In the genomic region with DNA sequence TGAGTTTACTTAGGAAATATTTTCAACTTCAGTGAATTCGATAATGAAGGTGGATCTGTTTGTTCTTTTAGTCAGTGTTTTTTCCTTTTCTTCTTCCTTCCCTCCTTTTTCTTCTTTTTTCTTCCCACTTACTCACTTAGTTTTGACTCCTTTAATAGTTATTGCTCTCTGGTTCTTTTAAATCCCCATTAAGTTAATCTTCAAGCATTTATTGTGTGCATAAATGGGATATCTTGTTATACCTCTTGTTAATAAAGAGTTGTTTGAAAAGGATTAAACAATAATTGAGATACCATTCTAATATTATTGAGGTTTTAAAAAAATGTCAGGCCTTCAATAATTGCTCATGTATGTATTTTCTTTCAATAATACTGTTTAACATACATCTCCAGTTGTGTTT, we compare ENCODE assay signal across 2 cellular contexts.
TF ChIP-seq lines count a peak whose summit lies in the region.

No MANE protein-coding gene starts in this region.

TF ChIP-seq in IMR-90, 13 proteins besides CTCF, POLR2A, EP300 and RAD21:
- TF ChIP-seq FOS (IDR thresholded peaks at IDR 0.05; ENCODE audit: low read depth, low read length) (no peak), CEBPB (IDR thresholded peaks at IDR 0.05; ENCODE audit: low read depth, low read length) (no peak), CHD1 (IDR thresholded peaks at IDR 0.05; ENCODE audit: low read depth, low read length) (no peak), BHLHE40 (IDR thresholded peaks at IDR 0.05; ENCODE audit: low read depth, low read length) (no peak), MAZ (IDR thresholded peaks at IDR 0.05; ENCODE audit: borderline replicate concordance, low read depth, low read length) (no peak)

TF ChIP-seq in K562, 482 proteins besides CTCF, POLR2A, EP300 and RAD21 (continues in another document):
- TF ChIP-seq ZNF140 (CRISPR knock-in tag; IDR thresholded peaks at IDR 0.05) (no peak), ADNP (tag; IDR thresholded peaks at IDR 0.05) (no peak), RUNX1 (IDR thresholded peaks at IDR 0.05; ENCODE audit: low read depth) (no peak), NR4A1 (CRISPR knock-in tag; IDR thresholded peaks at IDR 0.05) (no peak), NR4A1 (tag; IDR thresholded peaks at IDR 0.05) (no peak), CREB5 (CRISPR knock-in tag; IDR thresholded peaks at IDR 0.05) (no peak), KDM1A (IDR thresholded peaks at IDR 0.05) (no peak), TEAD1 (CRISPR knock-in tag; IDR thresholded peaks at IDR 0.05) (no peak), ZNF512 (tag; IDR thresholded peaks at IDR 0.05) (peak; percentile 34; the same call in 1 of the 2 replicates), GTF2F1 (IDR thresholded peaks at IDR 0.05; ENCODE audit: low read depth, low read length) (no peak), HDAC1 (IDR thresholded peaks at IDR 0.05) (no peak), FOXJ2 (tag; IDR thresholded peaks at IDR 0.05) (0 out of 2 replicates have a peak, but pooled peaks have one; percentile 1), HNRNPLL (IDR thresholded peaks at IDR 0.05; ENCODE audit: low read depth, low read length, poor library complexity, severe bottlenecking) (no peak), ZBTB12 (CRISPR knock-in tag; IDR thresholded peaks at IDR 0.05) (no peak), ZFP36 (IDR thresholded peaks at IDR 0.05; ENCODE audit: low read depth, low read length, partially characterized antibody) (no peak), MAFK (IDR thresholded peaks at IDR 0.05; ENCODE audit: low read length) (no peak), MXI1 (IDR thresholded peaks at IDR 0.05; ENCODE audit: low read depth, low read length) (no peak), FOS (IDR thresholded peaks at IDR 0.05; ENCODE audit: extremely low read depth, insufficient read length) (no peak), ZNF740 (CRISPR knock-in tag; IDR thresholded peaks at IDR 0.05) (no peak), ZNF740 (tag; IDR thresholded peaks at IDR 0.05) (no peak), SREBF2 (CRISPR knock-in tag; IDR thresholded peaks at IDR 0.05) (no peak), THRAP3 (IDR thresholded peaks at IDR 0.05; ENCODE audit: borderline replicate concordance) (0 out of 2 replicates have a peak, but pooled peaks have one; percentile 41), CHAMP1 (IDR thresholded peaks at IDR 0.05) (no peak), SLC30A9 (CRISPR knock-in tag; IDR thresholded peaks at IDR 0.05) (no peak), NFXL1 (CRISPR knock-in tag; IDR thresholded peaks at IDR 0.05) (no peak), SIN3B (IDR thresholded peaks at IDR 0.05; ENCODE audit: low read depth) (0 out of 2 replicates have a peak, but pooled peaks have one; percentile 13), LEF1 (IDR thresholded peaks at IDR 0.05) (no peak), DACH1 (IDR thresholded peaks at IDR 0.05; ENCODE audit: partially characterized antibody) (peak; percentile 50), SMARCE1 (IDR thresholded peaks at IDR 0.05) (no peak)
- TF ChIP-seq, protein P1, sequence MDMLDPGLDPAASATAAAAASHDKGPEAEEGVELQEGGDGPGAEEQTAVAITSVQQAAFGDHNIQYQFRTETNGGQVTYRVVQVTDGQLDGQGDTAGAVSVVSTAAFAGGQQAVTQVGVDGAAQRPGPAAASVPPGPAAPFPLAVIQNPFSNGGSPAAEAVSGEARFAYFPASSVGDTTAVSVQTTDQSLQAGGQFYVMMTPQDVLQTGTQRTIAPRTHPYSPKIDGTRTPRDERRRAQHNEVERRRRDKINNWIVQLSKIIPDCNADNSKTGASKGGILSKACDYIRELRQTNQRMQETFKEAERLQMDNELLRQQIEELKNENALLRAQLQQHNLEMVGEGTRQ (CRISPR knock-in tag; IDR thresholded peaks at IDR 0.05) = no peak
- TF ChIP-seq, protein P2, sequence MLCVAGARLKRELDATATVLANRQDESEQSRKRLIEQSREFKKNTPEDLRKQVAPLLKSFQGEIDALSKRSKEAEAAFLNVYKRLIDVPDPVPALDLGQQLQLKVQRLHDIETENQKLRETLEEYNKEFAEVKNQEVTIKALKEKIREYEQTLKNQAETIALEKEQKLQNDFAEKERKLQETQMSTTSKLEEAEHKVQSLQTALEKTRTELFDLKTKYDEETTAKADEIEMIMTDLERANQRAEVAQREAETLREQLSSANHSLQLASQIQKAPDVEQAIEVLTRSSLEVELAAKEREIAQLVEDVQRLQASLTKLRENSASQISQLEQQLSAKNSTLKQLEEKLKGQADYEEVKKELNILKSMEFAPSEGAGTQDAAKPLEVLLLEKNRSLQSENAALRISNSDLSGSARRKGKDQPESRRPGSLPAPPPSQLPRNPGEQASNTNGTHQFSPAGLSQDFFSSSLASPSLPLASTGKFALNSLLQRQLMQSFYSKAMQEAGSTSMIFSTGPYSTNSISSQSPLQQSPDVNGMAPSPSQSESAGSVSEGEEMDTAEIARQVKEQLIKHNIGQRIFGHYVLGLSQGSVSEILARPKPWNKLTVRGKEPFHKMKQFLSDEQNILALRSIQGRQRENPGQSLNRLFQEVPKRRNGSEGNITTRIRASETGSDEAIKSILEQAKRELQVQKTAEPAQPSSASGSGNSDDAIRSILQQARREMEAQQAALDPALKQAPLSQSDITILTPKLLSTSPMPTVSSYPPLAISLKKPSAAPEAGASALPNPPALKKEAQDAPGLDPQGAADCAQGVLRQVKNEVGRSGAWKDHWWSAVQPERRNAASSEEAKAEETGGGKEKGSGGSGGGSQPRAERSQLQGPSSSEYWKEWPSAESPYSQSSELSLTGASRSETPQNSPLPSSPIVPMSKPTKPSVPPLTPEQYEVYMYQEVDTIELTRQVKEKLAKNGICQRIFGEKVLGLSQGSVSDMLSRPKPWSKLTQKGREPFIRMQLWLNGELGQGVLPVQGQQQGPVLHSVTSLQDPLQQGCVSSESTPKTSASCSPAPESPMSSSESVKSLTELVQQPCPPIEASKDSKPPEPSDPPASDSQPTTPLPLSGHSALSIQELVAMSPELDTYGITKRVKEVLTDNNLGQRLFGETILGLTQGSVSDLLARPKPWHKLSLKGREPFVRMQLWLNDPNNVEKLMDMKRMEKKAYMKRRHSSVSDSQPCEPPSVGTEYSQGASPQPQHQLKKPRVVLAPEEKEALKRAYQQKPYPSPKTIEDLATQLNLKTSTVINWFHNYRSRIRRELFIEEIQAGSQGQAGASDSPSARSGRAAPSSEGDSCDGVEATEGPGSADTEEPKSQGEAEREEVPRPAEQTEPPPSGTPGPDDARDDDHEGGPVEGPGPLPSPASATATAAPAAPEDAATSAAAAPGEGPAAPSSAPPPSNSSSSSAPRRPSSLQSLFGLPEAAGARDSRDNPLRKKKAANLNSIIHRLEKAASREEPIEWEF (CRISPR knock-in tag; IDR thresholded peaks at IDR 0.05) = no peak
- TF ChIP-seq, protein P3, sequence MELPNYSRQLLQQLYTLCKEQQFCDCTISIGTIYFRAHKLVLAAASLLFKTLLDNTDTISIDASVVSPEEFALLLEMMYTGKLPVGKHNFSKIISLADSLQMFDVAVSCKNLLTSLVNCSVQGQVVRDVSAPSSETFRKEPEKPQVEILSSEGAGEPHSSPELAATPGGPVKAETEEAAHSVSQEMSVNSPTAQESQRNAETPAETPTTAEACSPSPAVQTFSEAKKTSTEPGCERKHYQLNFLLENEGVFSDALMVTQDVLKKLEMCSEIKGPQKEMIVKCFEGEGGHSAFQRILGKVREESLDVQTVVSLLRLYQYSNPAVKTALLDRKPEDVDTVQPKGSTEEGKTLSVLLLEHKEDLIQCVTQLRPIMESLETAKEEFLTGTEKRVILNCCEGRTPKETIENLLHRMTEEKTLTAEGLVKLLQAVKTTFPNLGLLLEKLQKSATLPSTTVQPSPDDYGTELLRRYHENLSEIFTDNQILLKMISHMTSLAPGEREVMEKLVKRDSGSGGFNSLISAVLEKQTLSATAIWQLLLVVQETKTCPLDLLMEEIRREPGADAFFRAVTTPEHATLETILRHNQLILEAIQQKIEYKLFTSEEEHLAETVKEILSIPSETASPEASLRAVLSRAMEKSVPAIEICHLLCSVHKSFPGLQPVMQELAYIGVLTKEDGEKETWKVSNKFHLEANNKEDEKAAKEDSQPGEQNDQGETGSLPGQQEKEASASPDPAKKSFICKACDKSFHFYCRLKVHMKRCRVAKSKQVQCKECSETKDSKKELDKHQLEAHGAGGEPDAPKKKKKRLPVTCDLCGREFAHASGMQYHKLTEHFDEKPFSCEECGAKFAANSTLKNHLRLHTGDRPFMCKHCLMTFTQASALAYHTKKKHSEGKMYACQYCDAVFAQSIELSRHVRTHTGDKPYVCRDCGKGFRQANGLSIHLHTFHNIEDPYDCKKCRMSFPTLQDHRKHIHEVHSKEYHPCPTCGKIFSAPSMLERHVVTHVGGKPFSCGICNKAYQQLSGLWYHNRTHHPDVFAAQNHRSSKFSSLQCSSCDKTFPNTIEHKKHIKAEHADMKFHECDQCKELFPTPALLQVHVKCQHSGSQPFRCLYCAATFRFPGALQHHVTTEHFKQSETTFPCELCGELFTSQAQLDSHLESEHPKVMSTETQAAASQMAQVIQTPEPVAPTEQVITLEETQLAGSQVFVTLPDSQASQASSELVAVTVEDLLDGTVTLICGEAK (IDR thresholded peaks at IDR 0.05) = peak; percentile 81
- TF ChIP-seq, protein P3 (CRISPR knock-in tag; IDR thresholded peaks at IDR 0.05) = no peak
